1 cellular context compared by ENCODE assay signal in genomic region chr1:43622901-43623780, GRCh38.
TF ChIP-seq lines count a peak whose summit lies in the region.

No MANE protein-coding gene starts in this region.

TF ChIP-seq in IMR-90, 13 proteins besides CTCF, POLR2A, EP300 and RAD21 (continued from another document):
- TF ChIP-seq ELK1 (IDR thresholded peaks at IDR 0.05; ENCODE audit: borderline replicate concordance, low read depth, low read length) = no peak
- no peak for TF ChIP-seq CHD1 (IDR thresholded peaks at IDR 0.05; ENCODE audit: low read depth, low read length)
- no peak for TF ChIP-seq BHLHE40 (IDR thresholded peaks at IDR 0.05; ENCODE audit: low read depth, low read length)
- no peak for TF ChIP-seq FOS (IDR thresholded peaks at IDR 0.05; ENCODE audit: low read depth, low read length)
- TF ChIP-seq RFX5 (IDR thresholded peaks at IDR 0.05; ENCODE audit: low read depth, low read length) = no peak
- TF ChIP-seq MAZ (IDR thresholded peaks at IDR 0.05; ENCODE audit: borderline replicate concordance, low read depth, low read length) = no peak
- no peak for TF ChIP-seq MXI1 (IDR thresholded peaks at IDR 0.05; ENCODE audit: borderline replicate concordance, low read depth, low read length)
- TF ChIP-seq RCOR1 (IDR thresholded peaks at IDR 0.05; ENCODE audit: insufficient replicate concordance, low read length) = no peak
